Comparison of ENCODE assay signal across 13 cellular contexts in the genomic region with DNA sequence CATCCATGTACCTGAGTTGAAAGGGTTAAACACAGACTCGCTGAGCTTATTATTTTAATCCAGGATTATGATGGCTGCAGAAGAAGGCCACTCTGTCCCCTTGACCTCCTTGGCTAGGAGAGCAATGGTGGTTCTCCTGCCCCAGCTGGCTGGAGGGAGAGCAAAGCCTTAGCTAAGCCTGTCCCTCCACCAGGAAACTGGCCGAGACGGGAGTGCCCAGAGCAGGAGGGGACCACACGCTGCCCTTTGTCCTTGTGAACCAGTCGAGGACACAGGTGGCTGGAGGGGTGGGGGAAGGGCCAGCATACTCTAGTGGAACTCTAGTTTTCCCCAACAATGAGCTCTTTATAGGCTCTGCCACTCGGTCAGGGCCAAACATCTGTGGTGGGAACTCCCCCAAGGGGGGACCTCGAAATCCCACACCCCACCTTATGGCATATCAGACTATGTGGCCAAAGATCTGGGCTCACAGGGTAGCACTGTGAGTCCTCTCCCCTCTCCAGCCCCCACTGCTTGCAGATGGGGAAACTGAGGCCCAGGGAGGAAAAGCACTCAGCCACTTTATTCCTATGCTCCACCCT. TPM values are rescaled to one million over a fixed set of nuclear protein-coding genes. Genes with fewer than 3 reads are reported as not detected.
DNase-seq lines count a peak whose midpoint lies in the region; ATAC-seq, FAIRE-seq and TF ChIP-seq lines count a peak whose summit lies in the region.
"Had no signal": no experiment of that assay in that cellular context is flagged by ENCODE, and none has a peak within 500 bp of the region (broad histone marks: within the 10 kb centered on the region; RNA-seq: fewer than 3 reads in every experiment).

No MANE protein-coding gene starts in this region.

- no peaks in the 10 kb centered on the region for H3K79me1 ChIP-seq in H9 (ENCODE audit: insufficient read depth, low read depth, low read length, poor library complexity, severe bottlenecking)

- H2BK5ac ChIP-seq in H9 (ENCODE audit: insufficient read length, low read length): no peak overlapping the region

- TF ChIP-seq RAD21 in HepG2 (CRISPR knock-in tag; IDR thresholded peaks at IDR 0.05): peak; percentile 29; the same call in 1 of the 2 replicates

- H3K27ac ChIP-seq in H9 (ENCODE audit: insufficient read length, low read depth, low read length): no peak overlapping the region
- H3K27ac ChIP-seq in cingulate gyrus (ENCODE audit: low read depth, low read length): peak overlapping the region; percentile 97
- H3K27ac ChIP-seq in HepG2 (ENCODE audit: extremely low read length, insufficient read depth, low read length): peak overlapping the region; percentile 56

- H4K5ac ChIP-seq in H9 (ENCODE audit: insufficient read length, low read depth, low read length): no peak overlapping the region

- peaks cover 0 to 6% (median 0%) of the 10 kb centered on the region in 3 experiments; a peak in 1 of 7 replicates for H3K36me3 Mint-ChIP-seq in H9 (ENCODE audit: insufficient read depth in 1 of 3, low read depth in 3 of 3)
- H3K36me3 Mint-ChIP-seq in T-helper 17 cell (ENCODE audit: low read depth): no peaks in the 10 kb centered on the region
- H3K36me3 Mint-ChIP-seq: CD8-positive, alpha-beta T cell had no signal

- H3K23ac ChIP-seq in H9 (ENCODE audit: insufficient read length, low read depth, low read length): no peak overlapping the region

- POLR2A ChIA-PET in HepG2 (lab: Yijun Ruan, JAX): interaction anchor here (0.9 to 2.0 kb wide), 9 partner anchors 10 to 423 kb away, joined by 3 to 8 read pairs (median 4); a partner anchor contains a TSS

- intact Hi-C loops in HepG2 (cut with micrococcal nuclease; ENCODE audit: unreplicated experiment): loop anchor here (1.0 to 2.0 kb wide), 2 partner anchors 8 to 33 kb away; no protein-coding TSS in a partner anchor
- intact Hi-C loops in sciatic nerve (cut with DNase I): no loop called here

- DNase-seq in H9 (peak; percentile 62), HepG2 (ENCODE audit: low spot score) (peak; percentile 84), sciatic nerve (ENCODE audit: low spot score) (no peak), T-helper 17 cell (no peak), NCI-H2171 treated with DMSO at 0.1 percent for 48 hours (lab: John Stamatoyannopoulos, UW) (no peak)
- DNase-seq in activated naive CD4-positive, alpha-beta T cell (lab: John Stamatoyannopoulos, UW): no peak
- DNase-seq: activated T-cell treated with anti-CD3 and anti-CD28 coated beads, Interleukin-2, amount 50 U/mL, for 1 hour; CD8-positive, alpha-beta T cell; MM.1S; NCI-H510A had no signal

- H3K23me2 ChIP-seq in H9 (ENCODE audit: insufficient read length, low read depth, low read length, poor library complexity, severe bottlenecking): peaks cover 6% of the 10 kb centered on the region

- H3K9me3 ChIP-seq in H9 (ENCODE audit: control insufficient read depth, low read depth, low read length) (no peaks in the 10 kb centered on the region), HepG2 (ENCODE audit: low read length) (no peaks in the 10 kb centered on the region), T-helper 17 cell (ENCODE audit: control insufficient read depth, low read length, poor library complexity, severe bottlenecking) (no peaks in the 10 kb centered on the region)

- H3K36me3 ChIP-seq in HepG2 (replicated peaks in 1 of 2; ENCODE audit: control insufficient read depth in 1 of 2, insufficient read depth in 2 of 2, low read length in 2 of 2): no peaks in the 10 kb centered on the region

- H3K79me2 ChIP-seq in H9 (ENCODE audit: insufficient read depth, low read length) (no peaks in the 10 kb centered on the region), HepG2 (ENCODE audit: insufficient read depth, low read length) (no peaks in the 10 kb centered on the region)

- BruUV-seq in HepG2 (replicated peaks; lab: Mats Ljungman, UMichigan): no TSS peak

- no peak overlapping the region for H4K8ac ChIP-seq in H9 (replicated peaks; ENCODE audit: insufficient read length, low read depth, low read length)

- H3K27me3 ChIP-seq in H9 (ENCODE audit: insufficient read depth, low read length): no peaks in the 10 kb centered on the region
- H3K27me3 ChIP-seq in HepG2 (ENCODE audit: control insufficient read depth in 1 of 2, insufficient read depth in 2 of 2, low read length in 2 of 2): no peaks in the 10 kb centered on the region; a peak in 1 of 5 replicates

- TF ChIP-seq EP300 in HepG2 (IDR thresholded peaks at IDR 0.05; ENCODE audit: low read depth in 2 of 2, low read length in 2 of 2) (peak; percentile 54 to 81; a peak in 3 of 4 replicates), HepG2 (CRISPR knock-in tag; IDR thresholded peaks at IDR 0.05; ENCODE audit: borderline replicate concordance) (peak; percentile 57; the same call in 1 of the 2 replicates)

- no peak overlapping the region for H3T11ph ChIP-seq in H9 (ENCODE audit: low read length)

- peak; percentile 88 for FAIRE-seq in HepG2 (lab: Jason Lieb, UNC)

- no peak overlapping the region for H3K56ac ChIP-seq in H9 (ENCODE audit: insufficient read length, low read depth, low read length)

- H3K4me1 ChIP-seq in H9 (ENCODE audit: insufficient read depth, low read length) (peaks cover 27% of the 10 kb centered on the region; the same call in 1 of the 2 replicates), HepG2 (ENCODE audit: insufficient read depth, low read length) (peaks cover 75% of the 10 kb centered on the region)

- H3K9ac ChIP-seq in H9 (ENCODE audit: extremely low read depth, insufficient read length, low read length) (no peak overlapping the region), HepG2 (ENCODE audit: insufficient read depth, low read depth, low read length) (peak overlapping the region; percentile 52)

- H3K27ac Mint-ChIP-seq in H9 (peak overlapping the region in 1 of 3 experiments; percentile 86; a peak in 1 of 7 replicates), T-helper 17 cell (no peak overlapping the region)
- H3K27ac Mint-ChIP-seq: CD8-positive, alpha-beta T cell had no signal

- no peak overlapping the region for H3K4me3 Mint-ChIP-seq in H9
- H3K4me3 Mint-ChIP-seq in T-helper 17 cell: no peak overlapping the region
- H3K4me3 Mint-ChIP-seq: CD8-positive, alpha-beta T cell had no signal

- TF ChIP-seq CTCF in H9 (conservative IDR thresholded peaks at IDR 0.05) (no peak), HepG2 (CRISPR knock-in tag; IDR thresholded peaks at IDR 0.05) (no peak; the same call in 1 of the 2 replicates)

- H2AFZ ChIP-seq in H9 (ENCODE audit: low read length): no peak overlapping the region
- H2AFZ ChIP-seq in HepG2 (ENCODE audit: low read length): no peak overlapping the region

- peak overlapping the region; percentile 11 for H3K18ac ChIP-seq in H9 (ENCODE audit: insufficient read length, low read depth, low read length)

- in situ Hi-C loops in HepG2 (cut with HindIII; ENCODE audit: extremely low pct_ligation_motif_present, low pct_unique_long_range_greater_than_20kb): no loop called here

- CTCF ChIA-PET in HepG2 (lab: Yijun Ruan, JAX; ENCODE audit: low intra/inter-chr PET ratio, low total read pairs): no interaction called here

- no peak overlapping the region for H2BK12ac ChIP-seq in H9 (ENCODE audit: insufficient read length, low read depth, low read length)

- H2BK120ac ChIP-seq in H9 (ENCODE audit: low read depth, low read length, poor library complexity, severe bottlenecking): no peak overlapping the region

- TF ChIP-seq POLR2A in HepG2 (IDR thresholded peaks at IDR 0.05; ENCODE audit: insufficient read depth in 1 of 2, low read depth in 2 of 2, low read length in 2 of 2): 0 out of 4 replicates have a peak, but pooled peaks of 1 of the 2 experiments have one; percentile 18

- H3K4me3 ChIP-seq in HepG2 (replicated peaks in 1 of 3; ENCODE audit: insufficient read depth in 1 of 3, low read depth in 2 of 3, low read length in 3 of 3): peak overlapping the region in 2 of 3 experiments; percentile 27 to 60; a peak in 3 of 6 replicates

- no peak overlapping the region for H2BK15ac ChIP-seq in H9 (ENCODE audit: low read depth, low read length)

- H3K14ac ChIP-seq in H9 (ENCODE audit: insufficient read depth, low read length): no peak overlapping the region

- H3K27me3 Mint-ChIP-seq in H9 (ENCODE audit: low read depth) (peaks cover 2% of the 10 kb centered on the region; the same call in 1 of the 2 replicates), T-helper 17 cell (peaks cover 27% of the 10 kb centered on the region)

- no peak overlapping the region for H4K91ac ChIP-seq in H9 (ENCODE audit: insufficient read length, low read depth, low read length)

- H3K9me3 Mint-ChIP-seq in H9: no peaks in the 10 kb centered on the region
- H3K9me3 Mint-ChIP-seq: CD8-positive, alpha-beta T cell had no signal

- no peak overlapping the region for H2AK5ac ChIP-seq in H9 (ENCODE audit: insufficient read length, low read length)

- H3K4me1 Mint-ChIP-seq in H9 (peaks cover 66 to 74% of the 10 kb centered on the region in 2 experiments), T-helper 17 cell (peaks cover 2% of the 10 kb centered on the region)

- no peak overlapping the region for H2BK20ac ChIP-seq in H9 (ENCODE audit: low read depth, low read length, poor library complexity, severe bottlenecking)

- H4K20me1 ChIP-seq in H9 (ENCODE audit: control insufficient read depth, insufficient read depth, insufficient read length): no peaks in the 10 kb centered on the region
- H4K20me1 ChIP-seq in HepG2 (ENCODE audit: insufficient read depth, low read length): no peaks in the 10 kb centered on the region

- peak; percentile 87 for ATAC-seq in HepG2
- peak; percentile 68 for ATAC-seq in sciatic nerve
- no peak for ATAC-seq in T-helper 17 cell
- no peak for ATAC-seq in HG03159 (IDR thresholded peaks at IDR 0.05; ENCODE audit: unreplicated experiment)
- ATAC-seq: activated CD4-positive, CD25-positive, alpha-beta regulatory T cell treated with anti-CD3 and anti-CD28 coated beads, Interleukin-2, amount 50 U/mL, for 24 hours; CD8-positive, alpha-beta T cell had no signal

- peak overlapping the region; percentile 16 for H3K4me2 ChIP-seq in H9 (ENCODE audit: insufficient read depth, insufficient read length, low read length)
- peak overlapping the region; percentile 80 for H3K4me2 ChIP-seq in HepG2 (ENCODE audit: low read depth, low read length)

- H3K4ac ChIP-seq in H9 (ENCODE audit: low read depth, low read length): no peak overlapping the region

- WGBS in H9 (ENCODE audit: extremely low coverage, insufficient read length, low lambda C conversion rate): no CpG with 5 or more reads among the region's 7 CpGs
- 0% methylated on average over 3 of the region's 7 CpGs for WGBS in HepG2 (ENCODE audit: low lambda C conversion rate)

RNA-seq across cellular contexts. Expression of a gene that starts 12.9 kb away (rescaled TPM):
- total RNA-seq in H9 (2021) (0.88 and 1.3 TPM in 2 replicates), HepG2 (2016; rRNA removed; fragmentation: Illumina TruSeq; extraction: Trizol) (0.32 and 0.77 TPM in 2 replicates), sciatic nerve (14.9 TPM), T-helper 17 cell (under 1 TPM; 0.05 to 0.08 TPM)
- total RNA-seq in HepG2 (2016; cell fraction: cytosol; rRNA removed; fragmentation: Illumina TruSeq; extraction: Trizol; ENCODE audit: low read depth): 0.10 TPM in 1 of 2 replicates, not detected in the other
- total RNA-seq in HepG2 (2016; cell fraction: insoluble cytoplasmic fraction; rRNA removed; fragmentation: Illumina TruSeq; extraction: Trizol): 0.16 and 0.17 TPM in 2 replicates
- 0.46 and 0.52 TPM in 2 replicates for total RNA-seq in HepG2 (2016; cell fraction: membrane; rRNA removed; fragmentation: Illumina TruSeq; extraction: Trizol)
- total RNA-seq in HepG2 (2016; cell fraction: nucleus; rRNA removed; fragmentation: Illumina TruSeq; extraction: Trizol): 0.43 and 0.81 TPM in 2 replicates
- 0.12 and 0.15 TPM in 2 replicates for polyA plus RNA-seq in HepG2 (2011; rRNA removed)
- polyA plus RNA-seq in HepG2 (2011; cell fraction: cytosol; rRNA removed): 0.27 TPM in 2 replicates
- 0.16 and 0.48 TPM in 2 replicates for polyA plus RNA-seq in HepG2 (2011; cell fraction: nucleus; rRNA removed)
- polyA plus RNA-seq in HepG2 (2012): 0.40 and 0.48 TPM in 2 replicates
- polyA plus RNA-seq in HepG2 (2016; cell fraction: cytosol; fragmentation: Illumina TruSeq; extraction: Trizol; ENCODE audit: low read depth): 0.06 and 0.26 TPM in 2 replicates
- polyA plus RNA-seq in HepG2 (2016; cell fraction: insoluble cytoplasmic fraction; fragmentation: Illumina TruSeq; extraction: Trizol; ENCODE audit: low read depth): 0.17 and 0.20 TPM in 2 replicates
- polyA plus RNA-seq in HepG2 (2016; cell fraction: membrane; fragmentation: Illumina TruSeq; extraction: Trizol; ENCODE audit: low read depth): 0.09 and 0.14 TPM in 2 replicates
- 0.11 and 0.16 TPM in 2 replicates for polyA plus RNA-seq in HepG2 (2016; cell fraction: nucleus; fragmentation: Illumina TruSeq; extraction: Trizol; ENCODE audit: insufficient read depth, low read depth)
- polyA minus RNA-seq in HepG2 (2011; rRNA and poly(A)+ RNA removed; ENCODE audit: low replicate concordance): 0.44 and 0.48 TPM in 2 replicates
- not detected in 2 replicates for polyA minus RNA-seq in HepG2 (2011; cell fraction: cytosol; rRNA and poly(A)+ RNA removed)
- polyA minus RNA-seq in HepG2 (2011; cell fraction: nucleus; rRNA and poly(A)+ RNA removed): 0.12 and 0.26 TPM in 2 replicates

Comparison
In these comparisons a context has a peak if more than half of its experiments do, and no peak if none do; other contexts are left out.
1. DNase-seq: peak in H9 (single experiment) and HepG2 (single experiment); none in sciatic nerve (single experiment), T-helper 17 cell (0 of 3), NCI-H2171 treated with DMSO at 0.1 percent for 48 hours (single experiment) and activated naive CD4-positive, alpha-beta T cell (0 of 4).
2. ATAC-seq: peak in HepG2 (single experiment) and sciatic nerve (single experiment); none in T-helper 17 cell (single experiment) and HG03159 (single experiment).